Comparison of ENCODE assay signal across 10 cellular contexts in genomic region chr3:195551381-195551978, GRCh38. TPM values are rescaled to one million over a fixed set of nuclear protein-coding genes. Genes with fewer than 3 reads are reported as not detected.
DNase-seq lines count a peak whose midpoint lies in the region; ATAC-seq and TF ChIP-seq lines count a peak whose summit lies in the region.
"Had no signal": no experiment of that assay in that cellular context is flagged by ENCODE, and none has a peak within 500 bp of the region (broad histone marks: within the 10 kb centered on the region; RNA-seq: fewer than 3 reads in every experiment).

No MANE protein-coding gene starts in this region.

- no peaks in the 10 kb centered on the region for H3K36me3 ChIP-seq in hepatocyte (replicated peaks; ENCODE audit: insufficient read depth, low read depth)

- H3K4me3 Mint-ChIP-seq in nephron = peak overlapping the region in 2 of 3 experiments; percentile 17 to 42

- no peaks in the 10 kb centered on the region for H3K27me3 ChIP-seq in hepatocyte

- H3K4me2 ChIP-seq in hepatocyte = no peak overlapping the region

- H3K9me2 ChIP-seq in hepatocyte (replicated peaks; ENCODE audit: insufficient read depth) = no peaks in the 10 kb centered on the region

- peaks cover 29% of the 10 kb centered on the region for H3K4me1 ChIP-seq in hepatocyte (ENCODE audit: insufficient read depth)

- no peak overlapping the region for H3K27ac ChIP-seq in hepatocyte

- no peak overlapping the region for H3K4me3 ChIP-seq in choroid plexus epithelial cell (ENCODE audit: low read depth, low read length)
- no peak overlapping the region for H3K4me3 ChIP-seq in hepatocyte

- H2AFZ ChIP-seq in hepatocyte = no peak overlapping the region

- 76% methylated on average over 7 of the region's 7 CpGs for whole genome bisulfite sequencing in hepatocyte (ENCODE audit: low lambda C conversion rate, missing lambda C conversion rate)

- TF ChIP-seq CTCF in choroid plexus epithelial cell (conservative IDR thresholded peaks at IDR 0.05; ENCODE audit: low read depth, low read length) (no peak), nephron (IDR thresholded peaks at IDR 0.05; ENCODE audit: unreplicated experiment in 3 of 3) (no peak), hepatocyte (IDR thresholded peaks at IDR 0.05; ENCODE audit: poor library complexity) (no peak)

- H3K79me2 ChIP-seq in hepatocyte = no peaks in the 10 kb centered on the region

- no peaks in the 10 kb centered on the region for H3K9me3 Mint-ChIP-seq in nephron

- H3K27me3 Mint-ChIP-seq in nephron (ENCODE audit: low read depth) = peaks cover 9% of the 10 kb centered on the region

- H3K36me3 Mint-ChIP-seq in nephron (ENCODE audit: low read depth) = no peaks in the 10 kb centered on the region

- peaks cover 52% of the 10 kb centered on the region for H3K4me1 Mint-ChIP-seq in nephron

- no peaks in the 10 kb centered on the region for H4K20me1 ChIP-seq in hepatocyte (ENCODE audit: insufficient read depth, poor library complexity, severe bottlenecking)

- ATAC-seq in HG03039 (IDR thresholded peaks at IDR 0.05; ENCODE audit: unreplicated experiment) = no peak
- no peak for ATAC-seq in HG03442 (IDR thresholded peaks at IDR 0.05; ENCODE audit: unreplicated experiment)
- no peak for ATAC-seq in HG03159 (IDR thresholded peaks at IDR 0.05; ENCODE audit: unreplicated experiment)

- H3K9me3 ChIP-seq in hepatocyte (ENCODE audit: low read depth) = no peaks in the 10 kb centered on the region

- DNase-seq in Ammon's horn (ENCODE audit: low spot score) = peak; percentile 45
- DNase-seq in EH (ENCODE audit: low read depth) = peak; percentile 13
- peak; percentile 16 for DNase-seq in choroid plexus epithelial cell (ENCODE audit: low read depth)
- no peak for DNase-seq in hepatocyte (ENCODE audit: low spot score)
- DNase-seq: COR-L47, NCI-H1694 treated with DMSO at 0.1 percent for 48 hours had no signal

- peak overlapping the region; percentile 87 to 98 (median 95) for H3K27ac Mint-ChIP-seq in nephron

RNA-seq across cellular contexts. Expression of gene PPP1R2, which starts 8.4 kb away (rescaled TPM):
- total RNA-seq in hepatocyte = 53.4 and 77.6 TPM in 2 replicates
- polyA plus RNA-seq in hepatocyte = 38.1 and 49.1 TPM in 2 replicates

RNA-seq across cellular contexts. Expression of gene APOD, which starts 32.3 kb away (rescaled TPM):
- total RNA-seq in hepatocyte = 9.6 and 11.2 TPM in 2 replicates
- 27.9 and 32.9 TPM in 2 replicates for polyA plus RNA-seq in hepatocyte
